Comparison of ENCODE assay signal across 17 cellular contexts in genomic region chr21:27703806-27704205, GRCh38.
DNase-seq lines count a peak whose midpoint lies in the region; ATAC-seq and TF ChIP-seq lines count a peak whose summit lies in the region.
"Had no signal": no experiment of that assay in that cellular context is flagged by ENCODE, and none has a peak within 500 bp of the region (broad histone marks: within the 10 kb centered on the region; RNA-seq: fewer than 3 reads in every experiment).

No MANE protein-coding gene starts in this region.

- ATAC-seq in IMR-90 (ENCODE audit: low read depth) = no peak
- no peak for ATAC-seq in HG03196 (IDR thresholded peaks at IDR 0.05; ENCODE audit: unreplicated experiment)

- peak overlapping the region; percentile 54 for H3K18ac ChIP-seq in IMR-90 (ENCODE audit: low read depth, low read length)

- no peak overlapping the region for H3K9ac ChIP-seq in IMR-90 (ENCODE audit: low read depth, low read length)
- H3K9ac ChIP-seq: BLaER1 had no signal

- no peak for TF ChIP-seq RAD21 in IMR-90 (IDR thresholded peaks at IDR 0.05; ENCODE audit: low read length)

- H3K9me1 ChIP-seq in IMR-90 (ENCODE audit: insufficient read depth, low read length) = no peaks in the 10 kb centered on the region

- WGBS in IMR-90 (ENCODE audit: extremely low coverage in 2 of 2, insufficient read length in 1 of 2), 2 experiments = no CpG with 5 or more reads among the region's 4 CpGs
- 58 to 67% methylated on average over 4 of the region's 4 CpGs for WGBS in sigmoid colon, 2 donors

- no peak overlapping the region for H3K23ac ChIP-seq in IMR-90 (ENCODE audit: low read depth, low read length)

- H2BK120ac ChIP-seq in IMR-90 (ENCODE audit: low read depth, low read length) = peak overlapping the region; percentile 7

- no peaks in the 10 kb centered on the region for H3K79me1 ChIP-seq in IMR-90 (ENCODE audit: low read depth in 1 of 2, low read length in 2 of 2)

- intact Hi-C loops in IMR-90 (cut with micrococcal nuclease) = loop anchor here (5.0 to 10.0 kb wide), 2 partner anchors 197 to 821 kb away; no protein-coding TSS in a partner anchor
- intact Hi-C loops in sigmoid colon (cut with DNase I) = loop anchor here (2.0 to 10.0 kb wide), 6 partner anchors 347 to 1238 kb away; partner anchors contain the start of gene ADAMTS5

- no peak for TF ChIP-seq EP300 in sigmoid colon (IDR thresholded peaks at IDR 0.05)

- no peak overlapping the region for H3K4me2 ChIP-seq in IMR-90 (ENCODE audit: low read depth, low read length)
- H3K4me2 ChIP-seq: BLaER1 had no signal

- H3K9me3 ChIP-seq in IMR-90 (ENCODE audit: control insufficient read depth, insufficient read depth, low read length) (peaks cover 2% of the 10 kb centered on the region; the same call in 1 of the 2 replicates), sigmoid colon (no peaks in the 10 kb centered on the region)

- H4K91ac ChIP-seq in IMR-90 (ENCODE audit: insufficient read depth, low read depth, low read length) = 0 out of 2 replicates have a peak overlapping the region, but pooled peaks have one; percentile 28

- DNase-seq in BJ (ENCODE audit: low read depth) (peak; percentile 46), IMR-90 (no peak), fibroblast of gingiva (ENCODE audit: low read depth) (peak; percentile 66), sigmoid colon (no peak), SIG-M5 (lab: John Stamatoyannopoulos, UW) (no peak), putamen (ENCODE audit: low spot score) (no peak)
- no peak for DNase-seq in activated T-cell treated with anti-CD3 and anti-CD28 coated beads, Interleukin-2, amount 50 U/mL, for 1 hour
- DNase-seq: CD8-positive, alpha-beta memory T cell; DMS79; H9; MM.1S; NCI-H1105; NCI-H1694 treated with DMSO at 0.1 percent for 48 hours; NCI-H526 treated with DMSO at 0.1 percent for 48 hours; RPMI8226 had no signal

- POLR2A ChIA-PET in BJ (lab: Charles Lee) = no interaction called here
- POLR2A ChIA-PET in IMR-90 (lab: Charles Lee; ENCODE audit: unreplicated experiment) = no interaction called here

- H3K4me1 ChIP-seq in IMR-90 (ENCODE audit: control insufficient read depth, insufficient read depth, low read length) = no peaks in the 10 kb centered on the region
- H3K4me1 ChIP-seq in sigmoid colon = peaks cover 0 to 38% (median 16%) of the 10 kb centered on the region in 4 donors
- H3K4me1 ChIP-seq: BLaER1 had no signal

- CTCF ChIA-PET in BJ (lab: Yijun Ruan, JAX) (interaction anchor here (0.7 to 4.2 kb wide), 9 partner anchors 138 to 1041 kb away, joined by 3 to 24 read pairs (median 5); no protein-coding TSS in a partner anchor), IMR-90 (lab: Yijun Ruan, JAX) (interaction anchor here (2.0 kb wide), 1 partner anchor 1041 kb away, joined by 11 read pairs; no protein-coding TSS in a partner anchor)

- H3K4me3 ChIP-seq in BJ (ENCODE audit: low read depth, low read length) = no peak overlapping the region
- no peak overlapping the region for H3K4me3 ChIP-seq in IMR-90 (ENCODE audit: insufficient read depth, low read depth, low read length)
- no peak overlapping the region for H3K4me3 ChIP-seq in sigmoid colon
- H3K4me3 ChIP-seq: BLaER1 had no signal

- H2BK15ac ChIP-seq in IMR-90 (ENCODE audit: low read depth, low read length) = peak overlapping the region; percentile 40; the same call in 1 of the 3 replicates

- no peak overlapping the region; the same call in 1 of the 2 replicates for H2AK5ac ChIP-seq in IMR-90 (ENCODE audit: low read depth, low read length)

- in situ Hi-C loops in IMR-90 (cut with MboI; ENCODE audit: low sequenced_read_pairs) = loop anchor here (5.0 to 25.0 kb wide), 6 partner anchors 348 to 1233 kb away; no protein-coding TSS in a partner anchor

- H4K20me1 ChIP-seq in IMR-90 (ENCODE audit: insufficient read depth, low read length) = no peaks in the 10 kb centered on the region
- H4K20me1 ChIP-seq: BLaER1 had no signal

- TF ChIP-seq CTCF in BJ (IDR thresholded peaks at IDR 0.05; ENCODE audit: insufficient read depth, low read depth, low read length) (no peak), IMR-90 (conservative IDR thresholded peaks at IDR 0.05; ENCODE audit: low read depth, low read length) (no peak), sigmoid colon (IDR thresholded peaks at IDR 0.05) (no peak)

- BruUV-seq in IMR-90 (replicated peaks; lab: Mats Ljungman, UMichigan) = no TSS peak

- H2AK9ac ChIP-seq in IMR-90 (replicated peaks; ENCODE audit: low read depth, low read length, poor library complexity) = no peak overlapping the region

- H4K8ac ChIP-seq in IMR-90 (ENCODE audit: low read depth in 2 of 2, low read length in 2 of 2) = no peak overlapping the region; a peak in 1 of 4 replicates

- H4K5ac ChIP-seq in IMR-90 (ENCODE audit: low read depth, low read length) = peak overlapping the region; percentile 57

- H3K14ac ChIP-seq in IMR-90 (replicated peaks; ENCODE audit: low read depth, low read length) = no peak overlapping the region

- no peak overlapping the region for H3K56ac ChIP-seq in IMR-90 (ENCODE audit: extremely low read depth, insufficient read depth, low read length)

- peak overlapping the region; percentile 1; the same call in 1 of the 2 replicates for H3K4ac ChIP-seq in IMR-90 (ENCODE audit: low read depth, low read length)

- H3K36me3 ChIP-seq in BJ (ENCODE audit: control insufficient read depth, insufficient read depth, low read length) (no peaks in the 10 kb centered on the region), IMR-90 (ENCODE audit: control insufficient read depth, insufficient read depth, low read length) (no peaks in the 10 kb centered on the region), sigmoid colon (no peaks in the 10 kb centered on the region)
- H3K36me3 ChIP-seq: BLaER1 had no signal

- no peaks in the 10 kb centered on the region for H3K27me3 ChIP-seq in BJ (ENCODE audit: control insufficient read depth, insufficient read depth, low read length)
- H3K27me3 ChIP-seq in IMR-90 (ENCODE audit: control insufficient read depth, insufficient read depth, low read length) = no peaks in the 10 kb centered on the region
- no peaks in the 10 kb centered on the region for H3K27me3 ChIP-seq in sigmoid colon
- H3K27me3 ChIP-seq: BLaER1 had no signal

- no peak overlapping the region for H2AFZ ChIP-seq in IMR-90 (replicated peaks; ENCODE audit: low read length, poor library complexity)

- H2BK5ac ChIP-seq in IMR-90 (ENCODE audit: low read depth, low read length, poor library complexity, severe bottlenecking) = peak overlapping the region; percentile 13

- dilution Hi-C loops in IMR-90 (cut with HindIII; ENCODE audit: low sequenced_read_pairs, unreplicated experiment) = no loop called here

- peak overlapping the region; percentile 22 for H2BK20ac ChIP-seq in IMR-90 (ENCODE audit: low read depth, low read length)

- no peak for TF ChIP-seq POLR2A in IMR-90 (IDR thresholded peaks at IDR 0.05; ENCODE audit: low read depth, low read length)
- no peak for TF ChIP-seq POLR2A in sigmoid colon (IDR thresholded peaks at IDR 0.05)

- no peak overlapping the region for H3K27ac ChIP-seq in IMR-90 (ENCODE audit: insufficient read depth, low read length)
- peak overlapping the region in 3 of 4 donors; percentile 58 to 76 (median 64) for H3K27ac ChIP-seq in sigmoid colon
- H3K27ac ChIP-seq: BLaER1 had no signal

TF ChIP-seq in IMR-90, 13 proteins besides CTCF, POLR2A, EP300 and RAD21:
- no peak for TF ChIP-seq SMC3 (IDR thresholded peaks at IDR 0.05; ENCODE audit: low read depth, low read length)
- no peak for TF ChIP-seq BHLHE40 (IDR thresholded peaks at IDR 0.05; ENCODE audit: low read depth, low read length)

Comparison
In these comparisons a context has a peak if more than half of its experiments do, and no peak if none do; other contexts are left out.
1. DNase-seq: peak in BJ (single experiment) and fibroblast of gingiva (single experiment); none in IMR-90 (single experiment), sigmoid colon (single experiment), SIG-M5 (single experiment), activated T-cell treated with anti-CD3 and anti-CD28 coated beads, Interleukin-2, amount 50 U/mL, for 1 hour (single experiment) and putamen (single experiment).